ENCODE assay signal across 1 cellular context in genomic region chr2:148674063-148675020, GRCh38.
TF ChIP-seq lines count a peak whose summit lies in the region.

No MANE protein-coding gene starts in this region.

TF ChIP-seq in K562, 482 proteins besides CTCF, POLR2A, EP300 and RAD21 (continued from another document):
- no peak for TF ChIP-seq CUX1 (CRISPR knock-in tag; IDR thresholded peaks at IDR 0.05)
- no peak for TF ChIP-seq AFF1 (IDR thresholded peaks at IDR 0.05; ENCODE audit: low read depth in 1 of 2, partially characterized antibody in 2 of 2)
- TF ChIP-seq CBFA2T3 (IDR thresholded peaks at IDR 0.05), result no peak
- TF ChIP-seq BHLHE40 (IDR thresholded peaks at IDR 0.05; ENCODE audit: low read length), result no peak
TF ChIP-seq in K562: peak in this region for 3.
